In genomic region chr16:70611224-70611598, GRCh38 we compare ENCODE assay signal across 21 cellular contexts. TPM values are rescaled to one million over a fixed set of nuclear protein-coding genes. Genes with fewer than 3 reads are reported as not detected.
"Had no signal": no experiment of that assay in that cellular context is flagged by ENCODE, and none has a peak within 500 bp of the region (broad histone marks: within the 10 kb centered on the region; RNA-seq: fewer than 3 reads in every experiment).

No MANE protein-coding gene starts in this region.

- H3K9me3 ChIP-seq: heart left ventricle, prostate gland, sigmoid colon, stomach, thoracic aorta, transverse colon had no signal

- H3K27ac ChIP-seq: heart left ventricle, parathyroid adenoma, prostate gland, sigmoid colon, skin epidermis, stomach, thoracic aorta, transverse colon had no signal

- DNase-seq: effector CD4-positive, alpha-beta T cell; foreskin melanocyte; hypothalamus; immature natural killer cell; left cardiac atrium; left ventricle myocardium superior; mesendoderm; naive B cell; nephron progenitor cell; sigmoid colon; stimulated activated CD4-positive, alpha-beta T cell treated with anti-CD3 and anti-CD28 coated beads, Interleukin-12 subunit alpha, Interleukin-12 subunit beta, amount 100 ng/mL, for 4 hours; stimulated activated naive CD4-positive, alpha-beta T cell; stomach; substantia nigra had no signal

- H3K27ac Mint-ChIP-seq: immature natural killer cell, naive B cell, nephron progenitor cell had no signal

- H3K36me3 ChIP-seq: heart left ventricle, prostate gland, sigmoid colon, stomach, thoracic aorta, transverse colon had no signal

- H3K36me3 Mint-ChIP-seq: immature natural killer cell, naive B cell had no signal

- H2AFZ ChIP-seq: parathyroid adenoma had no signal

- H3K4me3 ChIP-seq: heart left ventricle, lung, prostate gland, sigmoid colon, skin epidermis, stomach, thoracic aorta, transverse colon had no signal

- H3K9me3 Mint-ChIP-seq: immature natural killer cell, naive B cell, nephron progenitor cell had no signal

- H3K79me2 ChIP-seq: parathyroid adenoma had no signal

- H3K4me3 Mint-ChIP-seq: immature natural killer cell, naive B cell, nephron progenitor cell had no signal

- H3K9ac ChIP-seq: parathyroid adenoma had no signal

- H3K4me1 Mint-ChIP-seq: immature natural killer cell, naive B cell, nephron progenitor cell had no signal

- H3K4me1 ChIP-seq: prostate gland had no signal

- H3K27me3 ChIP-seq: heart left ventricle, sigmoid colon, stomach, transverse colon had no signal

RNA-seq across cellular contexts. Expression of gene IL34, which starts 35.1 kb away (rescaled TPM):
- polyA plus RNA-seq: immature natural killer cell had no signal
